In the genomic region with DNA sequence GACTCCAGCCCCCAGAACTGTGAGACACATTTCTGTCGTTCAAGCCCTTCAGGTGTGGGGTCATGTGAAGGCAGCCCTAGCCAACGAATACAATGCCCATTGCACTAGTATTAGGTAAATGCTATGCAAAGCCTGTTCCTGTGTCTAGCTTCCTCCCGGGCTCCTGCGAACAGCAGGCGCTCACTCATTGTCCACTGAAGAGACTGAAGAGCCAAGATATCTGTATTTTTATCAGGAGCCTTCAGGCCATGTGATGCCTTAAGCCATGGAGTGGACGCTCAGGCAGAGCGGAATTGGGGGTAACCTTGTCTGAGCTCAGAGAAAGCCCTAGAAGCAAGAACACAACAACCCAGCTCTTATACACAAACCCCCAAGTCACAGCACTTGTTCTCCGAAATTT, we compare ENCODE assay signal across 9 cellular contexts. TPM values are rescaled to one million over a fixed set of nuclear protein-coding genes. Genes with fewer than 3 reads are reported as not detected.
"Had no signal": no experiment of that assay in that cellular context is flagged by ENCODE, and none has a peak within 500 bp of the region (broad histone marks: within the 10 kb centered on the region; RNA-seq: fewer than 3 reads in every experiment).

No MANE protein-coding gene starts in this region.

- H3K4me1 Mint-ChIP-seq: IgD-negative memory B cell had no signal

- H3K9me3 Mint-ChIP-seq: IgD-negative memory B cell had no signal

- H3K27ac ChIP-seq: HL-60, KMS-11 had no signal

- FAIRE-seq: HepG2, HTR-8/SVneo had no signal

- DNase-seq: IMR-90, KBM-7, KG1 had no signal

- H3K27ac Mint-ChIP-seq: IgD-negative memory B cell had no signal

- H3K4me3 Mint-ChIP-seq: IgD-negative memory B cell had no signal

- ATAC-seq: HepG2 had no signal

- H3K27me3 Mint-ChIP-seq: IgD-negative memory B cell had no signal

- H3K9ac ChIP-seq: KMS-11 had no signal

- H3K4me2 ChIP-seq: KMS-11 had no signal

RNA-seq across cellular contexts. Expression of gene TMPRSS6, which starts 4.2 kb away (rescaled TPM):
- total RNA-seq: HT-29, IMR-90 had no signal
- polyA plus RNA-seq: IgD-negative memory B cell, IMR-90 had no signal

RNA-seq across cellular contexts. Expression of gene IL2RB, which starts 36.0 kb away (rescaled TPM):
- total RNA-seq: HepG2, HT-29, IMR-90 had no signal
- polyA plus RNA-seq: HepG2 had no signal
